In genomic region chr7:110148054-110148453, GRCh38 we compare ENCODE assay signal across 17 cellular contexts.
DNase-seq lines count a peak whose midpoint lies in the region; ATAC-seq and TF ChIP-seq lines count a peak whose summit lies in the region.
"Had no signal": no experiment of that assay in that cellular context is flagged by ENCODE, and none has a peak within 500 bp of the region (broad histone marks: within the 10 kb centered on the region; RNA-seq: fewer than 3 reads in every experiment).

No MANE protein-coding gene starts in this region.

- H3K36me3 ChIP-seq in PC-3 (ENCODE audit: low read depth, low read length) (no peaks in the 10 kb centered on the region), spleen (no peaks in the 10 kb centered on the region)

- no peaks in the 10 kb centered on the region for H3K79me2 ChIP-seq in PC-3 (ENCODE audit: low read length)

- no peaks in the 10 kb centered on the region for H3K9me3 ChIP-seq in PC-3 (ENCODE audit: low read length)
- peaks cover 0 to 20% (median 9%) of the 10 kb centered on the region in 8 donors for H3K9me3 ChIP-seq in spleen
- H3K9me3 ChIP-seq: A549 had no signal

- WGBS in spleen, 5 donors, result 80 to 95% (median 90%) methylated on average over 6 of the region's 6 CpGs

- H2AFZ ChIP-seq in PC-3 (ENCODE audit: low read length), result no peak overlapping the region

- POLR2A ChIA-PET in PC-3 (lab: Charles Lee; ENCODE audit: unreplicated experiment), result interaction anchor here (0.6 kb wide), 1 partner anchor 1534 kb away, joined by 3 read pairs; no protein-coding TSS in a partner anchor

- H3K4me1 Mint-ChIP-seq in activated naive CD8-positive, alpha-beta T cell treated with anti-CD3 and anti-CD28 coated beads, Interleukin-2, amount 50 U/mL, for 24 hours, result no peaks in the 10 kb centered on the region
- H3K4me1 Mint-ChIP-seq in T-helper 2 cell treated with Interferon-gamma antibody and Interleukin-4, amounts not matched to agents 5 μg/mL and 100 μg/mL, for 36 hours (ENCODE audit: low read depth), result no peaks in the 10 kb centered on the region
- H3K4me1 Mint-ChIP-seq: H9 had no signal

- no peaks in the 10 kb centered on the region for H3K36me3 Mint-ChIP-seq in activated naive CD8-positive, alpha-beta T cell treated with anti-CD3 and anti-CD28 coated beads, Interleukin-2, amount 50 U/mL, for 24 hours (ENCODE audit: low read depth)
- H3K36me3 Mint-ChIP-seq in T-helper 2 cell treated with Interferon-gamma antibody and Interleukin-4, amounts not matched to agents 5 μg/mL and 100 μg/mL, for 36 hours (ENCODE audit: low read depth), result no peaks in the 10 kb centered on the region

- no peaks in the 10 kb centered on the region for H3K4me1 ChIP-seq in PC-3 (ENCODE audit: insufficient read depth, low read length)
- H3K4me1 ChIP-seq in foreskin keratinocyte, result no peaks in the 10 kb centered on the region
- no peaks in the 10 kb centered on the region for H3K4me1 ChIP-seq in spleen
- H3K4me1 ChIP-seq: A549 had no signal

- no peak for DNase-seq in PC-3
- DNase-seq in foreskin keratinocyte, result no peak
- DNase-seq in spleen, result peak; percentile 48
- no peak for DNase-seq in activated naive CD8-positive, alpha-beta T cell treated with anti-CD3 and anti-CD28 coated beads, Interleukin-2, amount 50 U/mL, for 24 hours
- no peak for DNase-seq in T-helper 2 cell treated with Interferon-gamma antibody and Interleukin-4, amounts not matched to agents 5 μg/mL and 100 μg/mL, for 36 hours (ENCODE audit: low spot score)
- DNase-seq: H9, Kasumi-1, MM.1S, NCI-H1092, NCI-H146, NCI-H2081, RPMI8226, SIG-M5 had no signal

- H3K4me3 ChIP-seq in PC-3 (ENCODE audit: low read length) (no peak overlapping the region), spleen (no peak overlapping the region)
- H3K4me3 ChIP-seq: A549 had no signal

- no peak overlapping the region for H3K9ac ChIP-seq in PC-3 (ENCODE audit: low read length)

- no TSS peak for BruUV-seq in PC-3 (replicated peaks; lab: Mats Ljungman, UMichigan)

- TF ChIP-seq POLR2A in spleen (IDR thresholded peaks at IDR 0.05), result no peak

- H3K9me3 Mint-ChIP-seq in activated naive CD8-positive, alpha-beta T cell treated with anti-CD3 and anti-CD28 coated beads, Interleukin-2, amount 50 U/mL, for 24 hours, result no peaks in the 10 kb centered on the region
- H3K9me3 Mint-ChIP-seq in T-helper 2 cell treated with Interferon-gamma antibody and Interleukin-4, amounts not matched to agents 5 μg/mL and 100 μg/mL, for 36 hours, result no peaks in the 10 kb centered on the region

- H3F3A ChIP-seq in PC-3 (ENCODE audit: low read length, unreplicated experiment), result no peaks in the 10 kb centered on the region

- no peaks in the 10 kb centered on the region for H3K27me3 Mint-ChIP-seq in activated naive CD8-positive, alpha-beta T cell treated with anti-CD3 and anti-CD28 coated beads, Interleukin-2, amount 50 U/mL, for 24 hours
- no peaks in the 10 kb centered on the region for H3K27me3 Mint-ChIP-seq in T-helper 2 cell treated with Interferon-gamma antibody and Interleukin-4, amounts not matched to agents 5 μg/mL and 100 μg/mL, for 36 hours (ENCODE audit: low read depth)

- H4K20me1 ChIP-seq in PC-3 (ENCODE audit: low read length), result no peaks in the 10 kb centered on the region

- intact Hi-C loops in PC-3 (cut with micrococcal nuclease), result no loop called here
- intact Hi-C loops in spleen (cut with DNase I; ENCODE audit: low total_unique reads), result no loop called here

- CTCF ChIA-PET in PC-3 (lab: Charles Lee), result no interaction called here

- H3K4me3 Mint-ChIP-seq in activated naive CD8-positive, alpha-beta T cell treated with anti-CD3 and anti-CD28 coated beads, Interleukin-2, amount 50 U/mL, for 24 hours, result no peak overlapping the region
- no peak overlapping the region for H3K4me3 Mint-ChIP-seq in T-helper 2 cell treated with Interferon-gamma antibody and Interleukin-4, amounts not matched to agents 5 μg/mL and 100 μg/mL, for 36 hours
- H3K4me3 Mint-ChIP-seq: H9 had no signal

- no peaks in the 10 kb centered on the region for H3K27me3 ChIP-seq in PC-3 (ENCODE audit: low read length)
- peaks cover 3% of the 10 kb centered on the region for H3K27me3 ChIP-seq in foreskin keratinocyte
- no peaks in the 10 kb centered on the region for H3K27me3 ChIP-seq in spleen (replicated peaks in 1 of 7)

- H3K4me2 ChIP-seq in PC-3 (ENCODE audit: low read length), result no peak overlapping the region
- H3K4me2 ChIP-seq: A549 had no signal

- no peak for TF ChIP-seq CTCF in C4-2B (conservative IDR thresholded peaks at IDR 0.05)
- TF ChIP-seq CTCF in PC-3 (conservative IDR thresholded peaks at IDR 0.05; ENCODE audit: low read depth, low read length), result no peak
- no peak for TF ChIP-seq CTCF in foreskin keratinocyte (conservative IDR thresholded peaks at IDR 0.05)
- TF ChIP-seq CTCF in spleen (IDR thresholded peaks at IDR 0.05 in 8 of 11, conservative IDR thresholded peaks at IDR 0.05 in 3 of 11), result no peak

- H3K9me2 ChIP-seq in PC-3 (replicated peaks; ENCODE audit: low read length), result no peaks in the 10 kb centered on the region

- ATAC-seq in PC-3, result peak; percentile 27; the same call in 1 of the 2 replicates
- ATAC-seq in foreskin keratinocyte, result peak; percentile 18
- ATAC-seq in HG03342 (IDR thresholded peaks at IDR 0.05; ENCODE audit: unreplicated experiment), result no peak
- ATAC-seq in activated naive CD8-positive, alpha-beta T cell treated with anti-CD3 and anti-CD28 coated beads, Interleukin-2, amount 50 U/mL, for 24 hours, result no peak
- ATAC-seq in HG03439 (IDR thresholded peaks at IDR 0.05; ENCODE audit: unreplicated experiment), result no peak
- ATAC-seq: A549 had no signal

- H3K27ac ChIP-seq in C4-2B, result peak overlapping the region; percentile 27; the same call in 1 of the 2 replicates
- no peak overlapping the region for H3K27ac ChIP-seq in PC-3 (ENCODE audit: low read length)
- no peak overlapping the region for H3K27ac ChIP-seq in foreskin keratinocyte
- H3K27ac ChIP-seq in spleen, result no peak overlapping the region
- H3K27ac ChIP-seq: A549 had no signal

- no peak overlapping the region for H3K27ac Mint-ChIP-seq in activated naive CD8-positive, alpha-beta T cell treated with anti-CD3 and anti-CD28 coated beads, Interleukin-2, amount 50 U/mL, for 24 hours
- H3K27ac Mint-ChIP-seq in T-helper 2 cell treated with Interferon-gamma antibody and Interleukin-4, amounts not matched to agents 5 μg/mL and 100 μg/mL, for 36 hours, result no peak overlapping the region
- H3K27ac Mint-ChIP-seq: H9 had no signal

Comparison
In these comparisons a context has a peak if more than half of its experiments do, and no peak if none do; other contexts are left out.
1. ATAC-seq: peak in PC-3 (single experiment) and foreskin keratinocyte (single experiment); none in HG03342 (single experiment), activated naive CD8-positive, alpha-beta T cell treated with anti-CD3 and anti-CD28 coated beads, Interleukin-2, amount 50 U/mL, for 24 hours (single experiment) and HG03439 (single experiment).